Comparison of ENCODE assay signal across 14 cellular contexts in genomic region chr10:117936136-117936535, GRCh38.
DNase-seq lines count a peak whose midpoint lies in the region; ATAC-seq and TF ChIP-seq lines count a peak whose summit lies in the region.
"Had no signal": no experiment of that assay in that cellular context is flagged by ENCODE, and none has a peak within 500 bp of the region (broad histone marks: within the 10 kb centered on the region; RNA-seq: fewer than 3 reads in every experiment).

No MANE protein-coding gene starts in this region.

- no peaks in the 10 kb centered on the region for H3K36me3 ChIP-seq in breast epithelium
- H3K36me3 ChIP-seq in mammary epithelial cell (ENCODE audit: insufficient read depth, low read length) = no peaks in the 10 kb centered on the region
- H3K36me3 ChIP-seq in left lung = no peaks in the 10 kb centered on the region
- H3K36me3 ChIP-seq in aorta (ENCODE audit: control insufficient read depth in 1 of 2, insufficient read depth in 2 of 2, low read length in 1 of 2) = no peaks in the 10 kb centered on the region

- H3K27ac ChIP-seq in breast epithelium = peak overlapping the region; percentile 13 to 75
- H3K27ac ChIP-seq in mammary epithelial cell (ENCODE audit: insufficient read depth, low read depth, low read length) = no peak overlapping the region
- H3K27ac ChIP-seq in left lung = peak overlapping the region; percentile 7 to 62
- H3K27ac ChIP-seq in aorta (ENCODE audit: low read depth in 1 of 2, low read length in 2 of 2) = no peak overlapping the region

- CTCF ChIA-PET in mammary epithelial cell (lab: Charles Lee; ENCODE audit: low non-redundant PET) = no interaction called here

- no peak for TF ChIP-seq POLR2A in breast epithelium (IDR thresholded peaks at IDR 0.05)

- no peak for TF ChIP-seq CTCF in breast epithelium (IDR thresholded peaks at IDR 0.05)
- TF ChIP-seq CTCF in mammary epithelial cell (conservative IDR thresholded peaks at IDR 0.05 in 1 of 2, IDR thresholded peaks at IDR 0.05 in 1 of 2; ENCODE audit: extremely low read depth in 1 of 2, insufficient read depth in 1 of 2, low read depth in 1 of 2, low read length in 2 of 2) = no peak
- TF ChIP-seq CTCF in brain (conservative IDR thresholded peaks at IDR 0.05) = no peak
- no peak for TF ChIP-seq CTCF in left lung (IDR thresholded peaks at IDR 0.05)

- no peak for DNase-seq in breast epithelium (ENCODE audit: low spot score in 2 of 2)
- DNase-seq in mammary epithelial cell = no peak
- DNase-seq in left lung = peak in 1 of 2 donors; percentile 61
- DNase-seq in aorta = no peak
- no peak for DNase-seq in NCI-H2171 treated with DMSO at 0.1 percent for 48 hours (lab: John Stamatoyannopoulos, UW)
- DNase-seq: activated CD8-positive, alpha-beta memory T cell treated with anti-CD3 and anti-CD28 coated beads, Interleukin-2, amount 50 U/mL, for 48 hours; GF-D8; immature natural killer cell; NCI-H1930; stimulated activated CD4-positive, alpha-beta T cell treated with anti-CD3 and anti-CD28 coated beads, Interleukin-4, amount 100 ng/mL, for 1 hour had no signal

- H3K36me3 Mint-ChIP-seq in brain = no peaks in the 10 kb centered on the region
- H3K36me3 Mint-ChIP-seq: immature natural killer cell had no signal

- no peaks in the 10 kb centered on the region for H3K79me2 ChIP-seq in mammary epithelial cell (ENCODE audit: insufficient read depth, low read length)

- dilution Hi-C loops in mammary epithelial cell (cut with HindIII; ENCODE audit: low sequenced_read_pairs) = no loop called here

- 74% methylated on average over 9 of the region's 9 CpGs for whole genome bisulfite sequencing in mammary epithelial cell (ENCODE audit: low coverage, missing lambda C conversion rate)
- 63 to 72% methylated on average over 9 of the region's 9 CpGs for WGBS in aorta, 2 donors

- H3K4me1 ChIP-seq in breast epithelium (no peaks in the 10 kb centered on the region), mammary epithelial cell (ENCODE audit: insufficient read depth, low read length) (no peaks in the 10 kb centered on the region), left lung (no peaks in the 10 kb centered on the region), aorta (ENCODE audit: control insufficient read depth in 1 of 2, insufficient read depth in 2 of 2, low read length in 2 of 2) (no peaks in the 10 kb centered on the region)

- H3K4me1 Mint-ChIP-seq in brain = peaks cover 20% of the 10 kb centered on the region
- H3K4me1 Mint-ChIP-seq: B cell, immature natural killer cell had no signal

- H3K4me3 Mint-ChIP-seq in brain = no peak overlapping the region
- H3K4me3 Mint-ChIP-seq: B cell, immature natural killer cell had no signal

- intact Hi-C loops in breast epithelium (cut with DNase I; ENCODE audit: low total_unique reads) (no loop called here), mammary epithelial cell (cut with micrococcal nuclease) (no loop called here), left lung (cut with DNase I) (no loop called here), aorta (cut with DNase I) (no loop called here)

- no peak overlapping the region for H2AFZ ChIP-seq in mammary epithelial cell (ENCODE audit: low read depth, low read length)

- H3K4me3 ChIP-seq in breast epithelium (no peak overlapping the region), mammary epithelial cell (replicated peaks in 1 of 3; ENCODE audit: insufficient read depth in 1 of 3, low read depth in 2 of 3, low read length in 3 of 3) (no peak overlapping the region), left lung (no peak overlapping the region), aorta (ENCODE audit: low read length in 2 of 2) (no peak overlapping the region)

- peaks cover 23% of the 10 kb centered on the region for H3K27me3 Mint-ChIP-seq in brain
- H3K27me3 Mint-ChIP-seq: B cell had no signal

- no peak overlapping the region for H3K4me2 ChIP-seq in mammary epithelial cell (ENCODE audit: insufficient read depth, low read depth, low read length)

- in situ Hi-C loops in mammary epithelial cell (cut with MboI; ENCODE audit: low sequenced_read_pairs in 2 of 2) = no loop called here

- H3K27me3 ChIP-seq in breast epithelium (no peaks in the 10 kb centered on the region), mammary epithelial cell (ENCODE audit: insufficient read depth, low read length) (no peaks in the 10 kb centered on the region), left lung (no peaks in the 10 kb centered on the region), aorta (ENCODE audit: control insufficient read depth in 1 of 2, insufficient read depth in 2 of 2, low read length in 1 of 2) (peaks cover 0 to 2% of the 10 kb centered on the region in 2 donors)

- H3K27ac Mint-ChIP-seq in brain = peak overlapping the region in 3 of 5 experiments; percentile 49 to 70 (median 55)
- H3K27ac Mint-ChIP-seq: B cell, immature natural killer cell had no signal

- ATAC-seq in left lung (peak; percentile 98), aorta (ENCODE audit: low FRiP score) (peak; percentile 55), GM21737 (IDR thresholded peaks at IDR 0.05; ENCODE audit: unreplicated experiment) (no peak), HG03159 (IDR thresholded peaks at IDR 0.05; ENCODE audit: unreplicated experiment) (no peak)

- H4K20me1 ChIP-seq in mammary epithelial cell (ENCODE audit: insufficient read depth, low read length) = no peaks in the 10 kb centered on the region

- H3K9me3 Mint-ChIP-seq in brain = peaks cover 0 to 5% (median 1%) of the 10 kb centered on the region in 5 experiments

- no peak overlapping the region for H3K9ac ChIP-seq in mammary epithelial cell (ENCODE audit: insufficient read depth, low read length)

- no peaks in the 10 kb centered on the region for H3K9me3 ChIP-seq in breast epithelium
- no peaks in the 10 kb centered on the region for H3K9me3 ChIP-seq in mammary epithelial cell (replicated peaks; ENCODE audit: insufficient read depth, low read length)
- no peaks in the 10 kb centered on the region for H3K9me3 ChIP-seq in left lung
- H3K9me3 ChIP-seq in aorta (ENCODE audit: control insufficient read depth, low read length) = peaks cover 3% of the 10 kb centered on the region

- no TSS peak for BruUV-seq in mammary epithelial cell (replicated peaks; lab: Mats Ljungman, UMichigan)

Comparison
In these comparisons a context has a peak if more than half of its experiments do, and no peak if none do; other contexts are left out.
1. H3K27ac ChIP-seq: peak in breast epithelium (2 of 2) and left lung (2 of 2); none in mammary epithelial cell (single experiment) and aorta (0 of 2).
2. ATAC-seq: peak in left lung (single experiment) and aorta (single experiment); none in GM21737 (single experiment) and HG03159 (single experiment).